In genomic region chr9:130843049-130843908, GRCh38 we compare ENCODE assay signal across 14 cellular contexts. TPM values are rescaled to one million over a fixed set of nuclear protein-coding genes. Genes with fewer than 3 reads are reported as not detected.
A peak's percentile ranks its signal among the peaks of the same experiment; 100 is the strongest.
DNase-seq lines count a peak whose midpoint lies in the region; ATAC-seq and TF ChIP-seq lines count a peak whose summit lies in the region.
"Had no signal": no experiment of that assay in that cellular context is flagged by ENCODE, and none has a peak within 500 bp of the region (broad histone marks: within the 10 kb centered on the region; RNA-seq: fewer than 3 reads in every experiment).

No MANE protein-coding gene starts in this region.

- H2AFZ ChIP-seq in fibroblast of lung (ENCODE audit: low read length): no peak overlapping the region

- H3K9ac ChIP-seq in fibroblast of lung (ENCODE audit: insufficient read depth, low read length) (no peak overlapping the region), rectal smooth muscle tissue (ENCODE audit: low read length) (no peak overlapping the region)

- peak overlapping the region in 5 of 8 donors; percentile 33 to 62 (median 50) for H3K27ac Mint-ChIP-seq in CD8-positive, alpha-beta memory T cell
- H3K27ac Mint-ChIP-seq: activated CD4-positive, alpha-beta T cell treated with anti-CD3 and anti-CD28 coated beads for 36 hours; activated T-helper 2 cell treated with anti-CD3 and anti-CD28 coated beads, Interferon-gamma antibody, Interleukin-2, Interleukin-4, amounts not matched to agents 10 μg/mL and 5 μg/mL and 100 μg/mL, durations not matched to agents 14 hours and 24 hours and 36 hours; B cell had no signal

- H3K27me3 ChIP-seq in CD8-positive, alpha-beta memory T cell (ENCODE audit: insufficient read depth, low read length, poor library complexity, severe bottlenecking): no peaks in the 10 kb centered on the region
- no peaks in the 10 kb centered on the region for H3K27me3 ChIP-seq in Panc1 (ENCODE audit: control insufficient read depth, insufficient read depth, low read length)
- H3K27me3 ChIP-seq in fibroblast of lung (ENCODE audit: control insufficient read depth, insufficient read depth, low read length): no peaks in the 10 kb centered on the region
- H3K27me3 ChIP-seq in rectal smooth muscle tissue (ENCODE audit: control insufficient read depth, insufficient read depth, low read length): no peaks in the 10 kb centered on the region

- H3K4me2 ChIP-seq in fibroblast of lung (ENCODE audit: extremely low read depth, insufficient read depth, low read length): no peak overlapping the region

- H3K9me3 ChIP-seq in CD8-positive, alpha-beta memory T cell (ENCODE audit: low read length): no peaks in the 10 kb centered on the region
- H3K9me3 ChIP-seq in Panc1 (ENCODE audit: control insufficient read depth, insufficient read depth, low read depth, low read length) (no peaks in the 10 kb centered on the region), fibroblast of lung (ENCODE audit: control insufficient read depth, insufficient read depth, low read depth, low read length) (no peaks in the 10 kb centered on the region)

- peaks cover 0 to 2% of the 10 kb centered on the region in 2 donors for H3K27me3 Mint-ChIP-seq in CD8-positive, alpha-beta memory T cell
- H3K27me3 Mint-ChIP-seq: activated CD4-positive, alpha-beta T cell treated with anti-CD3 and anti-CD28 coated beads for 36 hours; B cell; naive thymus-derived CD4-positive, alpha-beta T cell had no signal

- no peak overlapping the region for H3K27ac ChIP-seq in CD8-positive, alpha-beta memory T cell (ENCODE audit: low read depth, low read length)
- no peak overlapping the region for H3K27ac ChIP-seq in Panc1 (ENCODE audit: low read length)
- H3K27ac ChIP-seq in fibroblast of lung (ENCODE audit: insufficient read depth, low read length): peak overlapping the region; percentile 99
- peak overlapping the region; percentile 96 for H3K27ac ChIP-seq in rectal smooth muscle tissue (ENCODE audit: low read depth, low read length)

- H3K79me2 ChIP-seq in fibroblast of lung (ENCODE audit: control insufficient read depth, insufficient read depth, low read length): peaks cover 73% of the 10 kb centered on the region

- no peaks in the 10 kb centered on the region for H3K36me3 Mint-ChIP-seq in CD8-positive, alpha-beta memory T cell
- H3K36me3 Mint-ChIP-seq: naive thymus-derived CD4-positive, alpha-beta T cell had no signal

- peaks cover 26% of the 10 kb centered on the region for H3K4me1 ChIP-seq in CD8-positive, alpha-beta memory T cell (ENCODE audit: insufficient read depth, low read length)
- H3K4me1 ChIP-seq in Panc1 (ENCODE audit: control insufficient read depth, insufficient read depth, low read length) (peaks cover 80% of the 10 kb centered on the region), fibroblast of lung (ENCODE audit: control insufficient read depth, extremely low read depth, insufficient read depth, low read length) (peaks cover 50% of the 10 kb centered on the region), rectal smooth muscle tissue (ENCODE audit: control insufficient read depth, insufficient read depth, low read length) (peaks cover 75% of the 10 kb centered on the region)

- peak overlapping the region in 1 of 7 donors; percentile 23 for H3K4me3 Mint-ChIP-seq in CD8-positive, alpha-beta memory T cell
- H3K4me3 Mint-ChIP-seq: activated CD4-positive, alpha-beta T cell treated with anti-CD3 and anti-CD28 coated beads for 36 hours; B cell; naive thymus-derived CD4-positive, alpha-beta T cell had no signal

- no peaks in the 10 kb centered on the region for H3K36me3 ChIP-seq in CD8-positive, alpha-beta memory T cell (ENCODE audit: insufficient read depth, low read length)
- H3K36me3 ChIP-seq in Panc1 (ENCODE audit: control insufficient read depth, insufficient read depth, low read length) (no peaks in the 10 kb centered on the region), fibroblast of lung (ENCODE audit: control insufficient read depth, insufficient read depth, low read length) (no peaks in the 10 kb centered on the region), rectal smooth muscle tissue (ENCODE audit: control insufficient read depth, insufficient read depth, low read length) (no peaks in the 10 kb centered on the region)

- H3K4me3 ChIP-seq in CD8-positive, alpha-beta memory T cell (ENCODE audit: low read length): no peak overlapping the region
- no peak overlapping the region for H3K4me3 ChIP-seq in Panc1 (ENCODE audit: low read depth in 2 of 2, low read length in 2 of 2)
- no peak overlapping the region for H3K4me3 ChIP-seq in fibroblast of lung (replicated peaks in 1 of 4; ENCODE audit: control extremely low read depth in 1 of 4, insufficient read depth in 1 of 4, low read depth in 3 of 4, low read length in 4 of 4)
- H3K4me3 ChIP-seq in rectal smooth muscle tissue (ENCODE audit: low read length): no peak overlapping the region

- DNase-seq in CD8-positive, alpha-beta memory T cell: no peak
- no peak for DNase-seq in Panc1 (ENCODE audit: low read depth, low spot score)
- no peak for DNase-seq in fibroblast of lung (ENCODE audit: low read depth in 2 of 2)
- DNase-seq in NCI-H1105 (lab: John Stamatoyannopoulos, UW): no peak
- DNase-seq in GM13976 (ENCODE audit: low spot score): no peak
- DNase-seq: activated CD4-positive, alpha-beta T cell treated with anti-CD3 and anti-CD28 coated beads for 36 hours; naive thymus-derived CD4-positive, alpha-beta T cell; NCI-H1417 treated with DMSO at 0.1 percent for 48 hours; stimulated activated CD4-positive, alpha-beta T cell treated with anti-CD3 and anti-CD28 coated beads, Interleukin-15, amount 100 ng/mL, for 24 hours had no signal

- BruUV-seq in Panc1 (replicated peaks; lab: Mats Ljungman, UMichigan): no TSS peak

- no peak for TF ChIP-seq POLR2A in GM18505 (IDR thresholded peaks at IDR 0.05; ENCODE audit: borderline replicate concordance, extremely low read depth, insufficient read depth, insufficient read length)

- ATAC-seq in Panc1 (0 out of 2 replicates have a peak, but pooled peaks have one; percentile 25), GM18505 (IDR thresholded peaks at IDR 0.05; ENCODE audit: unreplicated experiment) (no peak), GM19467 (IDR thresholded peaks at IDR 0.05; ENCODE audit: unreplicated experiment) (no peak)
- ATAC-seq: activated CD4-positive, alpha-beta T cell treated with anti-CD3 and anti-CD28 coated beads for 36 hours; naive thymus-derived CD4-positive, alpha-beta T cell had no signal

- POLR2A ChIA-PET in CD8-positive, alpha-beta memory T cell (lab: Charles Lee): no interaction called here
- POLR2A ChIA-PET in Panc1 (lab: Charles Lee): interaction anchor here (0.6 kb wide), 1 partner anchor 10 kb away, joined by 3 read pairs; no protein-coding TSS in a partner anchor

- H3K4me1 Mint-ChIP-seq in CD8-positive, alpha-beta memory T cell: peaks cover 18 to 61% (median 25%) of the 10 kb centered on the region in 3 donors

- TF ChIP-seq CTCF in Panc1 (IDR thresholded peaks at IDR 0.05) (no peak), fibroblast of lung (conservative IDR thresholded peaks at IDR 0.05 in 1 of 2, IDR thresholded peaks at IDR 0.05 in 1 of 2; ENCODE audit: low read depth in 1 of 2, low read length in 2 of 2) (no peak), GM13976 (IDR thresholded peaks at IDR 0.05; ENCODE audit: borderline replicate concordance, control extremely low read depth, extremely low read depth, insufficient read depth, missing control alignments) (no peak)

- H4K20me1 ChIP-seq in fibroblast of lung (ENCODE audit: control insufficient read depth, extremely low read depth, insufficient read depth, low read length): no peaks in the 10 kb centered on the region

- in situ Hi-C loops in Panc1 (cut with HindIII; ENCODE audit: low pct_unique_long_range_greater_than_20kb, low sequenced_read_pairs) (no loop called here), GM13976 (cut with MboI; ENCODE audit: low sequenced_read_pairs, unreplicated experiment) (no loop called here)

- intact Hi-C loops in Panc1 (cut with micrococcal nuclease; ENCODE audit: unreplicated experiment): no loop called here

- CTCF ChIA-PET in CD8-positive, alpha-beta memory T cell (lab: Charles Lee): no interaction called here
- CTCF ChIA-PET in Panc1 (lab: Charles Lee): no interaction called here

- H3K9me3 Mint-ChIP-seq in CD8-positive, alpha-beta memory T cell: no peaks in the 10 kb centered on the region
- H3K9me3 Mint-ChIP-seq: activated T-helper 2 cell treated with anti-CD3 and anti-CD28 coated beads, Interferon-gamma antibody, Interleukin-2, Interleukin-4, amounts not matched to agents 10 μg/mL and 5 μg/mL and 100 μg/mL, durations not matched to agents 14 hours and 24 hours and 36 hours; naive thymus-derived CD4-positive, alpha-beta T cell had no signal

RNA-seq across cellular contexts. Expression of gene ABL1, which starts 8.2 kb away (rescaled TPM):
- total RNA-seq in CD8-positive, alpha-beta memory T cell: 10 to 100 TPM; 38.8 to 39.3 TPM
- 16.3 TPM for polyA plus RNA-seq in CD8-positive, alpha-beta memory T cell
- 48.4 TPM for total RNA-seq in Panc1 (2021; ENCODE audit: unreplicated experiment)
- polyA plus RNA-seq in Panc1 (2012; ENCODE audit: insufficient read length): 32.8 TPM
- 47.8 and 65.4 TPM in 2 replicates for total RNA-seq in fibroblast of lung
- polyA plus RNA-seq in fibroblast of lung: 44.3 and 46.6 TPM in 2 replicates
- polyA plus RNA-seq in fibroblast of lung (2012): 61.9 and 70.2 TPM in 2 replicates
- 142 and 174 TPM in 2 replicates for polyA minus RNA-seq in fibroblast of lung (ENCODE audit: low replicate concordance)

RNA-seq across cellular contexts. Expression of gene QRFP, which starts 53.3 kb away (rescaled TPM):
- not detected for total RNA-seq in CD8-positive, alpha-beta memory T cell
- polyA plus RNA-seq in CD8-positive, alpha-beta memory T cell: not detected
- total RNA-seq in Panc1 (2021; ENCODE audit: unreplicated experiment): not detected
- polyA plus RNA-seq in Panc1 (2012; ENCODE audit: insufficient read length): 0.13 TPM
- not detected in 2 replicates for total RNA-seq in fibroblast of lung
- polyA plus RNA-seq in fibroblast of lung: not detected in 2 replicates
- 0.17 and 0.40 TPM in 2 replicates for polyA plus RNA-seq in fibroblast of lung (2012)
- polyA minus RNA-seq in fibroblast of lung (ENCODE audit: low replicate concordance): not detected in 2 replicates
- total RNA-seq: activated CD4-positive, alpha-beta T cell treated with anti-CD3 and anti-CD28 coated beads for 36 hours; activated T-helper 2 cell treated with anti-CD3 and anti-CD28 coated beads, Interferon-gamma antibody, Interleukin-2, Interleukin-4, amounts not matched to agents 10 μg/mL and 5 μg/mL and 100 μg/mL, durations not matched to agents 14 hours and 24 hours and 36 hours; B cell; naive thymus-derived CD4-positive, alpha-beta T cell had no signal
- polyA plus RNA-seq: naive thymus-derived CD4-positive, alpha-beta T cell had no signal

Comparison
In these comparisons a context has a peak if more than half of its experiments do, and no peak if none do; other contexts are left out.
1. H3K27ac ChIP-seq: peak in fibroblast of lung (single experiment) and rectal smooth muscle tissue (single experiment); none in CD8-positive, alpha-beta memory T cell (single experiment) and Panc1 (single experiment).